ENCODE assay signal across 10 cellular contexts in the genomic region with DNA sequence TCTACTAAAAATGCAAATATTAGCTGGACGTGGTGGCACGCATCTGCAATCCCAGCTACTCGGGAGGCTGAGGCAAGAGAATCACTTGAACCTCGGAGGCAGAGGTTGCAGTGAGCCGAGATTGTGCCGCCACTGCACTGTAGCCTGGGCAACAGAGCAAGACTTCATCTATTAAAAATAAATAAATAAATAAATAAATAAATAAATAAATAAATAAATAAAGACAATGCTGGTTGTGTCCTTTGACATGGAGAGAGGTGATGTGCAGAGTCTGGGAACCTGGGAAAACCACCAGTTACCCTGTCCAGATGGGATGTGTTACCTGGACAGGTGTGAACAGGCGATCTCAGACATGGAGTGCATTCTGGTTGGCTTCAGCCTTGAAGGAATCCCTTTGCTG.
"Had no signal": no experiment of that assay in that cellular context is flagged by ENCODE, and none has a peak within 500 bp of the region (broad histone marks: within the 10 kb centered on the region; RNA-seq: fewer than 3 reads in every experiment).

No MANE protein-coding gene starts in this region.

- H3K27ac ChIP-seq: GM23248 had no signal

- H2AFZ ChIP-seq: GM23248, GM23338 had no signal

- H3K36me3 ChIP-seq: HAP-1 had no signal

- H3K4me3 ChIP-seq: GM23248, GM23338, HAP-1 had no signal

- FAIRE-seq: H1, H54 had no signal

- ATAC-seq: HCT116 had no signal

- H3K4me1 ChIP-seq: HAP-1 had no signal

- H3K4me2 ChIP-seq: GM23338 had no signal

- DNase-seq: GM23248, GOT3, H7, HCEC 1CT, HFFc6 had no signal

- H3K9ac ChIP-seq: GM23248 had no signal

- H3K9me3 ChIP-seq: HAP-1 had no signal
